10 cellular contexts compared by ENCODE assay signal in the genomic region with DNA sequence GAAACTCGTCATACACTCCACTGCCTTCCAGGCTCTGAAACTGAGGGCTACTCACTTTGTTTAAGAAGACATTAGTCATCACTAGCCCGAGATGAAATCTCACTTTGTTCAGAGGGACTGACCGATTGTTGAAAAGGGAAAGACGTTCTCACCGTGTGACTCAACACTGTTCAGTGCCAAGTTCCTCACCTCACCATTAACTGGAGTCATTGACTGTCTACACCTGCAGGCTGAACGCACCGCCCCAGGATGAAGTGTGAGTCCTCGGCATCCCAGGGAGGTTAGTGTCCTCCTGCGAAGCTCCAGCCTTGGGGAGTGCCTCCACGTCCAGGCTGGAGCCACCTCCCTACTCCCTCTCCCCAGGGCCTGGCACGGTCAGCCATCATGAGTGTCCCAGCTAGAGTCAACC. TPM values are rescaled to one million over a fixed set of nuclear protein-coding genes. Genes with fewer than 3 reads are reported as not detected.
A peak's percentile ranks its signal among the peaks of the same experiment; 100 is the strongest.
DNase-seq lines count a peak whose midpoint lies in the region; ATAC-seq and TF ChIP-seq lines count a peak whose summit lies in the region.
"Had no signal": no experiment of that assay in that cellular context is flagged by ENCODE, and none has a peak within 500 bp of the region (broad histone marks: within the 10 kb centered on the region; RNA-seq: fewer than 3 reads in every experiment).

No MANE protein-coding gene starts in this region.

- peak overlapping the region in 1 of 2 experiments; percentile 12; a peak in 1 of 4 replicates for H3K4me3 ChIP-seq in Panc1 (ENCODE audit: low read depth in 2 of 2, low read length in 2 of 2)
- H3K4me3 ChIP-seq in epithelial cell of proximal tubule (ENCODE audit: low read depth, low read length) = no peak overlapping the region
- H3K4me3 ChIP-seq in spleen = no peak overlapping the region
- H3K4me3 ChIP-seq: BLaER1 treated with 17β-estradiol and CSF1 and Interleukin-3, amounts not matched to agents 10 nM and 100 nM had no signal

- no peak overlapping the region for H3K4me3 Mint-ChIP-seq in activated T-cell treated with anti-CD3 and anti-CD28 coated beads, Interleukin-2, amount 50 U/mL, for 4 hours
- H3K4me3 Mint-ChIP-seq in stimulated activated effector memory CD8-positive, alpha-beta T cell treated with anti-CD3 and anti-CD28 coated beads, Interleukin-12 subunit alpha, Interleukin-12 subunit beta, amount 100 ng/mL, for 72 hours = no peak overlapping the region

- ATAC-seq in activated T-cell treated with anti-CD3 and anti-CD28 coated beads, Interleukin-2, amount 50 U/mL, for 4 hours = peak; percentile 18 to 21
- peak; percentile 96 for ATAC-seq in Panc1
- peak; percentile 84 for ATAC-seq in stimulated activated effector memory CD8-positive, alpha-beta T cell treated with anti-CD3 and anti-CD28 coated beads, Interleukin-12 subunit alpha, Interleukin-12 subunit beta, amount 100 ng/mL, for 72 hours

- POLR2A ChIA-PET in Panc1 (lab: Charles Lee) = no interaction called here

- 68 to 89% (median 81%) methylated on average over 6 to 11 of the region's 11 CpGs for WGBS in spleen, 5 donors

- CTCF ChIA-PET in Panc1 (lab: Charles Lee) = interaction anchor here (0.9 kb wide), 1 partner anchor 20 kb away, joined by 3 read pairs; no protein-coding TSS in a partner anchor

- H3K36me3 ChIP-seq in Panc1 (ENCODE audit: control insufficient read depth, insufficient read depth, low read length) = no peaks in the 10 kb centered on the region
- H3K36me3 ChIP-seq in spleen = no peaks in the 10 kb centered on the region
- H3K36me3 ChIP-seq: BLaER1 treated with 17β-estradiol and CSF1 and Interleukin-3, amounts not matched to agents 10 nM and 100 nM had no signal

- BruUV-seq in Panc1 (replicated peaks; lab: Mats Ljungman, UMichigan) = no TSS peak

- no peaks in the 10 kb centered on the region for H3K27me3 ChIP-seq in Panc1 (ENCODE audit: control insufficient read depth, insufficient read depth, low read length)
- H3K27me3 ChIP-seq in spleen (replicated peaks in 1 of 7) = peaks cover 0 to 3% (median 0%) of the 10 kb centered on the region in 7 donors
- H3K27me3 ChIP-seq: BLaER1 treated with 17β-estradiol and CSF1 and Interleukin-3, amounts not matched to agents 10 nM and 100 nM had no signal

- TF ChIP-seq CTCF in Panc1 (IDR thresholded peaks at IDR 0.05) = no peak
- no peak for TF ChIP-seq CTCF in epithelial cell of proximal tubule (conservative IDR thresholded peaks at IDR 0.05; ENCODE audit: low read depth, low read length)
- no peak for TF ChIP-seq CTCF in spleen (IDR thresholded peaks at IDR 0.05 in 8 of 11, conservative IDR thresholded peaks at IDR 0.05 in 3 of 11)

- in situ Hi-C loops in Panc1 (cut with HindIII; ENCODE audit: low pct_unique_long_range_greater_than_20kb, low sequenced_read_pairs) = no loop called here

- no peaks in the 10 kb centered on the region for H3K36me3 Mint-ChIP-seq in activated T-cell treated with anti-CD3 and anti-CD28 coated beads, Interleukin-2, amount 50 U/mL, for 4 hours (ENCODE audit: insufficient read depth)
- no peaks in the 10 kb centered on the region for H3K36me3 Mint-ChIP-seq in stimulated activated effector memory CD8-positive, alpha-beta T cell treated with anti-CD3 and anti-CD28 coated beads, Interleukin-12 subunit alpha, Interleukin-12 subunit beta, amount 100 ng/mL, for 72 hours

- no peak for TF ChIP-seq POLR2A in spleen (IDR thresholded peaks at IDR 0.05)

- H3K27ac Mint-ChIP-seq in stimulated activated effector memory CD8-positive, alpha-beta T cell treated with anti-CD3 and anti-CD28 coated beads, Interleukin-12 subunit alpha, Interleukin-12 subunit beta, amount 100 ng/mL, for 72 hours = no peak overlapping the region

- no peaks in the 10 kb centered on the region for H3K4me1 Mint-ChIP-seq in activated T-cell treated with anti-CD3 and anti-CD28 coated beads, Interleukin-2, amount 50 U/mL, for 4 hours (ENCODE audit: low read depth)
- H3K4me1 Mint-ChIP-seq in stimulated activated effector memory CD8-positive, alpha-beta T cell treated with anti-CD3 and anti-CD28 coated beads, Interleukin-12 subunit alpha, Interleukin-12 subunit beta, amount 100 ng/mL, for 72 hours = no peaks in the 10 kb centered on the region

- intact Hi-C loops in Panc1 (cut with micrococcal nuclease; ENCODE audit: unreplicated experiment) (no loop called here), spleen (cut with DNase I; ENCODE audit: low total_unique reads) (no loop called here)

- H3K9me3 ChIP-seq in Panc1 (ENCODE audit: control insufficient read depth, insufficient read depth, low read depth, low read length) (no peaks in the 10 kb centered on the region; the same call in 1 of the 2 replicates), spleen (peaks cover 0 to 4% (median 0%) of the 10 kb centered on the region in 8 donors)

- H3K9me3 Mint-ChIP-seq in activated T-cell treated with anti-CD3 and anti-CD28 coated beads, Interleukin-2, amount 50 U/mL, for 4 hours = no peaks in the 10 kb centered on the region
- H3K9me3 Mint-ChIP-seq in stimulated activated effector memory CD8-positive, alpha-beta T cell treated with anti-CD3 and anti-CD28 coated beads, Interleukin-12 subunit alpha, Interleukin-12 subunit beta, amount 100 ng/mL, for 72 hours = no peaks in the 10 kb centered on the region

- H3K4me1 ChIP-seq in Panc1 (ENCODE audit: control insufficient read depth, insufficient read depth, low read length) = peaks cover 13% of the 10 kb centered on the region
- H3K4me1 ChIP-seq in spleen = no peaks in the 10 kb centered on the region

- no peak for DNase-seq in activated T-cell treated with anti-CD3 and anti-CD28 coated beads, Interleukin-2, amount 50 U/mL, for 4 hours
- DNase-seq in activated T-cell treated with anti-CD3 and anti-CD28 coated beads, Interleukin-2, amount 50 U/mL, for 1 hour = no peak
- DNase-seq in Panc1 (ENCODE audit: low read depth, low spot score) (peak; percentile 98), epithelial cell of proximal tubule (ENCODE audit: low read depth) (peak; percentile 96), islet precursor cell (no peak), spleen (no peak)
- DNase-seq in stimulated activated effector memory CD8-positive, alpha-beta T cell treated with anti-CD3 and anti-CD28 coated beads, Interleukin-12 subunit alpha, Interleukin-12 subunit beta, amount 100 ng/mL, for 72 hours (ENCODE audit: low spot score in 2 of 2) = no peak
- DNase-seq in activated naive CD4-positive, alpha-beta T cell (lab: John Stamatoyannopoulos, UW) = no peak
- DNase-seq: retina had no signal

- H3K27me3 Mint-ChIP-seq in activated T-cell treated with anti-CD3 and anti-CD28 coated beads, Interleukin-2, amount 50 U/mL, for 4 hours (ENCODE audit: low read depth) = peaks cover 6% of the 10 kb centered on the region

- H3K27ac ChIP-seq in Panc1 (ENCODE audit: low read length) (peak overlapping the region; percentile 78; the same call in 1 of the 2 replicates), spleen (no peak overlapping the region)
- H3K27ac ChIP-seq: BLaER1 treated with 17β-estradiol and CSF1 and Interleukin-3, amounts not matched to agents 10 nM and 100 nM had no signal

RNA-seq across cellular contexts. Expression of a gene that starts 30.4 kb away (rescaled TPM):
- total RNA-seq in activated T-cell treated with anti-CD3 and anti-CD28 coated beads, Interleukin-2, amount 50 U/mL, for 4 hours = 10 to 100 TPM; 34.7 to 41.7 (median 38.6) TPM
- total RNA-seq in Panc1 (2021; ENCODE audit: unreplicated experiment) (47.3 TPM), epithelial cell of proximal tubule (39.0 and 39.7 TPM in 2 replicates), spleen (10 to 100 TPM; 20.0 to 28.8 (median 23.1) TPM)
- polyA plus RNA-seq in Panc1 (2012; ENCODE audit: insufficient read length) = 50.4 TPM
- polyA plus RNA-seq in spleen = 10 to 100 TPM; 11.3 to 24.9 (median 17.3) TPM

RNA-seq across cellular contexts. Expression of a gene that starts 37.0 kb away (rescaled TPM):
- 10 to 100 TPM; 38.2 to 48.0 (median 46.7) TPM for total RNA-seq in activated T-cell treated with anti-CD3 and anti-CD28 coated beads, Interleukin-2, amount 50 U/mL, for 4 hours
- 101 TPM for total RNA-seq in Panc1 (2021; ENCODE audit: unreplicated experiment)
- polyA plus RNA-seq in Panc1 (2012; ENCODE audit: insufficient read length) = 80.7 TPM
- total RNA-seq in epithelial cell of proximal tubule = 18.0 and 23.9 TPM in 2 replicates
- total RNA-seq in spleen = 10 to 100 TPM; 46.1 to 73.5 (median 64.6) TPM
- 10 to 100 TPM in 2 of 3 donors, 1 to 10 TPM in 1; 7.6 to 18.4 (median 18.3) TPM for polyA plus RNA-seq in spleen

Comparison
In these comparisons a context has a peak if more than half of its experiments do, and no peak if none do; other contexts are left out.
1. ATAC-seq: peak in every context shown above with its lines; median percentile 96 in Panc1; 84 in stimulated activated effector memory CD8-positive, alpha-beta T cell treated with anti-CD3 and anti-CD28 coated beads, Interleukin-12 subunit alpha, Interleukin-12 subunit beta, amount 100 ng/mL, for 72 hours; 20 in activated T-cell treated with anti-CD3 and anti-CD28 coated beads, Interleukin-2, amount 50 U/mL, for 4 hours.
2. DNase-seq: peak in Panc1 (single experiment) and epithelial cell of proximal tubule (single experiment); none in activated T-cell treated with anti-CD3 and anti-CD28 coated beads, Interleukin-2, amount 50 U/mL, for 4 hours (single experiment), activated T-cell treated with anti-CD3 and anti-CD28 coated beads, Interleukin-2, amount 50 U/mL, for 1 hour (single experiment), stimulated activated effector memory CD8-positive, alpha-beta T cell treated with anti-CD3 and anti-CD28 coated beads, Interleukin-12 subunit alpha, Interleukin-12 subunit beta, amount 100 ng/mL, for 72 hours (0 of 2), islet precursor cell (single experiment), activated naive CD4-positive, alpha-beta T cell (0 of 4) and spleen (single experiment).